26 cellular contexts compared by ENCODE assay signal in genomic region chr16:72620853-72621252, GRCh38.
"Had no signal": no experiment of that assay in that cellular context is flagged by ENCODE, and none has a peak within 500 bp of the region (broad histone marks: within the 10 kb centered on the region; RNA-seq: fewer than 3 reads in every experiment).

No MANE protein-coding gene starts in this region.

- H3K27ac Mint-ChIP-seq: activated CD4-positive, alpha-beta T cell treated with anti-CD3 and anti-CD28 coated beads, Interleukin-2, amount 10 ng/mL, durations not matched to agents 24 days and 14 days; activated CD8-positive, alpha-beta T cell treated with anti-CD3 and anti-CD28 coated beads for 36 hours; activated naive CD4-positive, alpha-beta T cell treated with anti-CD3 and anti-CD28 coated beads, Interleukin-2, amount 50 U/mL, for 24 hours; activated naive CD8-positive, alpha-beta T cell treated with anti-CD3 and anti-CD28 coated beads, Interleukin-2, amount 10 ng/mL, durations not matched to agents 7 days and 5 days; activated T-cell treated with anti-CD3 and anti-CD28 coated beads, Interleukin-2, amount 50 U/mL, for 72 hours; activated T-helper 17 cell treated with anti-CD3 and anti-CD28 coated beads, Interleukin-2, amount 50 U/mL, for 72 hours had no signal

- DNase-seq: activated CD4-positive, alpha-beta T cell treated with anti-CD3 and anti-CD28 coated beads, Interleukin-2, amount 10 ng/mL, durations not matched to agents 24 days and 14 days; activated CD4-positive, alpha-beta T cell treated with anti-CD3 and anti-CD28 coated beads, Interleukin-2, amount 50 U/mL, for 4 hours; activated CD8-positive, alpha-beta T cell treated with anti-CD3 and anti-CD28 coated beads for 36 hours; activated effector memory CD4-positive, alpha-beta T cell treated with anti-CD3 and anti-CD28 coated beads, Interleukin-2, amount 50 U/mL, for 16 hours; activated naive CD4-positive, alpha-beta T cell treated with Interleukin-2 at 50 U/mL for 16 hours; activated naive CD8-positive, alpha-beta T cell treated with anti-CD3 and anti-CD28 coated beads, Interleukin-2, amount 10 ng/mL, durations not matched to agents 7 days and 5 days; activated T-cell treated with anti-CD3 and anti-CD28 coated beads, Interleukin-2, amount 50 U/mL, for 1 hour; activated T-cell treated with anti-CD3 and anti-CD28 coated beads, Interleukin-2, amount 50 U/mL, for 72 hours; amygdala; NCI-H1417 treated with DMSO at 0.1 percent for 48 hours; NCI-H2081; NCI-H2227 treated with DMSO at 0.1 percent for 48 hours; NCI-H446; NCI-H526 treated with DMSO at 0.1 percent for 48 hours; NCI-H774; SHP77; SJCRH30; T1000; WERI-Rb-1 had no signal

- H3K4me1 ChIP-seq: ascending aorta, SJCRH30 had no signal

- H3K27me3 ChIP-seq: ascending aorta, cardiac muscle cell, SJCRH30 had no signal

- H3K9me3 ChIP-seq: ascending aorta, SJCRH30 had no signal

- H3K27me3 Mint-ChIP-seq: activated CD4-positive, alpha-beta T cell treated with anti-CD3 and anti-CD28 coated beads, Interleukin-2, amount 10 ng/mL, durations not matched to agents 24 days and 14 days; activated CD8-positive, alpha-beta T cell treated with anti-CD3 and anti-CD28 coated beads for 36 hours; activated naive CD4-positive, alpha-beta T cell treated with anti-CD3 and anti-CD28 coated beads, Interleukin-2, amount 50 U/mL, for 24 hours; activated naive CD8-positive, alpha-beta T cell treated with anti-CD3 and anti-CD28 coated beads, Interleukin-2, amount 10 ng/mL, durations not matched to agents 7 days and 5 days; activated T-helper 17 cell treated with anti-CD3 and anti-CD28 coated beads, Interleukin-2, amount 50 U/mL, for 72 hours; central memory CD8-positive, alpha-beta T cell had no signal

- H3K4me3 Mint-ChIP-seq: activated CD4-positive, alpha-beta T cell treated with anti-CD3 and anti-CD28 coated beads, Interleukin-2, amount 10 ng/mL, durations not matched to agents 24 days and 14 days; activated CD8-positive, alpha-beta T cell treated with anti-CD3 and anti-CD28 coated beads for 36 hours; activated naive CD4-positive, alpha-beta T cell treated with anti-CD3 and anti-CD28 coated beads, Interleukin-2, amount 50 U/mL, for 24 hours; activated naive CD8-positive, alpha-beta T cell treated with anti-CD3 and anti-CD28 coated beads, Interleukin-2, amount 10 ng/mL, durations not matched to agents 7 days and 5 days; activated T-cell treated with anti-CD3 and anti-CD28 coated beads, Interleukin-2, amount 50 U/mL, for 72 hours; activated T-helper 17 cell treated with anti-CD3 and anti-CD28 coated beads, Interleukin-2, amount 50 U/mL, for 72 hours; central memory CD8-positive, alpha-beta T cell had no signal

- H3K9me3 Mint-ChIP-seq: activated CD4-positive, alpha-beta T cell treated with anti-CD3 and anti-CD28 coated beads, Interleukin-2, amount 10 ng/mL, durations not matched to agents 24 days and 14 days; activated naive CD4-positive, alpha-beta T cell treated with anti-CD3 and anti-CD28 coated beads, Interleukin-2, amount 50 U/mL, for 24 hours had no signal

- H3K4me3 ChIP-seq: ascending aorta, cardiac muscle cell, SJCRH30, SK-N-MC had no signal

- H3K36me3 ChIP-seq: ascending aorta, cardiac muscle cell, SJCRH30, WERI-Rb-1 had no signal

- H3K27ac ChIP-seq: ascending aorta, cardiac muscle cell, SJCRH30, SK-N-MC, WERI-Rb-1 had no signal

- ATAC-seq: activated CD8-positive, alpha-beta T cell treated with anti-CD3 and anti-CD28 coated beads for 36 hours; activated T-cell treated with anti-CD3 and anti-CD28 coated beads, Interleukin-2, amount 50 U/mL, for 72 hours; activated T-helper 17 cell treated with anti-CD3 and anti-CD28 coated beads, Interleukin-2, amount 50 U/mL, for 72 hours; Panc1 had no signal

- H3K4me1 Mint-ChIP-seq: activated naive CD4-positive, alpha-beta T cell treated with anti-CD3 and anti-CD28 coated beads, Interleukin-2, amount 50 U/mL, for 24 hours; activated naive CD8-positive, alpha-beta T cell treated with anti-CD3 and anti-CD28 coated beads, Interleukin-2, amount 10 ng/mL, durations not matched to agents 7 days and 5 days; activated T-helper 17 cell treated with anti-CD3 and anti-CD28 coated beads, Interleukin-2, amount 50 U/mL, for 72 hours; central memory CD8-positive, alpha-beta T cell had no signal
